12 cellular contexts compared by ENCODE assay signal in the genomic region with DNA sequence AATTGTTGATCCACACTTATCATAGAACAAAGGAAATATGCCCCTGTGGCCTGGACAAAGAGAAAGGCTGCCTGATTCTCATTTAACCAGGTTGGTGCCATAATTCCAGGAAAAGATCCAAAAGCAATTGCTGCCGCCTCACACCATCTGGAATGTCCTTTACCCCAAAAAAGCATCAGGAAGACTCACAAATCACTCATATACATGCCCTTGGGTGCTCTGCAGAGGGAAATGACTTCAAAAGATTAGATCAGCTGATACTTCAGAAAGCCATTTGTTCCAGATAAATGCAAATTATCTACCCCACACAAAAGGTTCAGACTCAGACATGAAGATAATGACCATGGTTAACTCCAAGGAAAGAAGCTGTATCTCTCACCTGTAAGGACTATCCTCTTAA.
DNase-seq lines count a peak whose midpoint lies in the region; ATAC-seq and TF ChIP-seq lines count a peak whose summit lies in the region.
"Had no signal": no experiment of that assay in that cellular context is flagged by ENCODE, and none has a peak within 500 bp of the region (broad histone marks: within the 10 kb centered on the region; RNA-seq: fewer than 3 reads in every experiment).

No MANE protein-coding gene starts in this region.

- peak overlapping the region; percentile 61 for H2AFZ ChIP-seq in Karpas-422 (ENCODE audit: low read length)

- no peaks in the 10 kb centered on the region for H4K20me1 ChIP-seq in Karpas-422 (ENCODE audit: insufficient read depth, low read depth, low read length)
- H4K20me1 ChIP-seq: BLaER1 treated with 17β-estradiol and CSF1 and Interleukin-3, amounts not matched to agents 10 nM and 100 nM had no signal

- H3K9me3 ChIP-seq in Karpas-422 (ENCODE audit: low read length), result no peaks in the 10 kb centered on the region
- no peaks in the 10 kb centered on the region for H3K9me3 ChIP-seq in thyroid gland
- H3K9me3 ChIP-seq: BLaER1 treated with 17β-estradiol and CSF1 and Interleukin-3, amounts not matched to agents 10 nM and 100 nM had no signal

- TF ChIP-seq CTCF in thyroid gland (IDR thresholded peaks at IDR 0.05), result no peak

- no peak overlapping the region for H3K9ac ChIP-seq in Karpas-422 (ENCODE audit: low read length)
- H3K9ac ChIP-seq: BLaER1 treated with 17β-estradiol and CSF1 and Interleukin-3, amounts not matched to agents 10 nM and 100 nM had no signal

- H3K36me3 ChIP-seq in Karpas-422 (ENCODE audit: insufficient read depth, low read length) (no peaks in the 10 kb centered on the region; the same call in 1 of the 2 replicates), thyroid gland (no peaks in the 10 kb centered on the region)
- H3K36me3 ChIP-seq: BLaER1 treated with 17β-estradiol and CSF1 and Interleukin-3, amounts not matched to agents 10 nM and 100 nM had no signal

- no peaks in the 10 kb centered on the region for H3K9me2 ChIP-seq in Karpas-422 (replicated peaks; ENCODE audit: insufficient read depth, low read length)

- no peak overlapping the region for H3K4me2 ChIP-seq in Karpas-422 (ENCODE audit: low read depth, low read length, poor library complexity, severe bottlenecking)

- WGBS in thyroid gland, 2 donors, result 83 to 88% methylated on average over 1 of the region's 1 CpG

- peaks cover 25% of the 10 kb centered on the region for H3K4me1 ChIP-seq in Karpas-422 (ENCODE audit: low read length)
- peaks cover 24 to 28% of the 10 kb centered on the region in 2 donors for H3K4me1 ChIP-seq in thyroid gland

- no peaks in the 10 kb centered on the region for H3K27me3 ChIP-seq in Karpas-422 (ENCODE audit: low read length)
- H3K27me3 ChIP-seq in thyroid gland, result no peaks in the 10 kb centered on the region
- H3K27me3 ChIP-seq: BLaER1 treated with 17β-estradiol and CSF1 and Interleukin-3, amounts not matched to agents 10 nM and 100 nM had no signal

- no peak for DNase-seq in Karpas-422
- DNase-seq in NCI-H1694 treated with DMSO at 0.1 percent for 48 hours (lab: John Stamatoyannopoulos, UW), result peak; percentile 26
- DNase-seq in kidney tubule cell (ENCODE audit: low spot score), result no peak
- DNase-seq in ecto neural progenitor cell (ENCODE audit: low spot score), result no peak
- DNase-seq in thyroid gland, result no peak
- DNase-seq: Calu3; CD8-positive, alpha-beta T cell; GDM1; H9 had no signal

- H3K4me3 ChIP-seq in Karpas-422 (ENCODE audit: low read length) (no peak overlapping the region), thyroid gland (replicated peaks in 1 of 3) (no peak overlapping the region)
- H3K4me3 ChIP-seq: BLaER1 treated with 17β-estradiol and CSF1 and Interleukin-3, amounts not matched to agents 10 nM and 100 nM had no signal

- no peak for ATAC-seq in SK-N-SH treated with all-trans-retinoic acid at 6 μM for 48 hours
- ATAC-seq: CD8-positive, alpha-beta T cell; HepG2 had no signal

- H3K79me2 ChIP-seq in Karpas-422 (ENCODE audit: low read length), result no peaks in the 10 kb centered on the region

- intact Hi-C loops in thyroid gland (cut with DNase I), result no loop called here

- no peak for TF ChIP-seq POLR2A in thyroid gland (IDR thresholded peaks at IDR 0.05)

- no peak overlapping the region for H3K27ac ChIP-seq in Karpas-422 (ENCODE audit: low read length)
- H3K27ac ChIP-seq in thyroid gland, result no peak overlapping the region
- H3K27ac ChIP-seq: BLaER1 treated with 17β-estradiol and CSF1 and Interleukin-3, amounts not matched to agents 10 nM and 100 nM had no signal

TF ChIP-seq in SK-N-SH treated with all-trans-retinoic acid at 6 μM for 48 hours, 23 proteins besides CTCF, POLR2A, EP300 and RAD21:
- TF ChIP-seq TCF4 (CRISPR knock-in tag; IDR thresholded peaks at IDR 0.05; ENCODE audit: borderline replicate concordance) (peak; percentile 81; the same call in 1 of the 2 replicates), ISL1 (CRISPR knock-in tag; IDR thresholded peaks at IDR 0.05) (no peak), SNAI2 (CRISPR knock-in tag; IDR thresholded peaks at IDR 0.05) (no peak), ZFP30 (CRISPR knock-in tag; IDR thresholded peaks at IDR 0.05) (no peak), PPARA (CRISPR knock-in tag; IDR thresholded peaks at IDR 0.05; ENCODE audit: borderline replicate concordance) (no peak), ARNTL (CRISPR knock-in tag; IDR thresholded peaks at IDR 0.05; ENCODE audit: borderline replicate concordance, low read depth) (no peak), BACH2 (CRISPR knock-in tag; IDR thresholded peaks at IDR 0.05; ENCODE audit: borderline replicate concordance) (no peak), ZC3H10 (CRISPR knock-in tag; IDR thresholded peaks at IDR 0.05) (no peak), RARB (CRISPR knock-in tag; IDR thresholded peaks at IDR 0.05) (no peak), ZNF8 (CRISPR knock-in tag; IDR thresholded peaks at IDR 0.05) (0 out of 2 replicates have a peak, but pooled peaks have one; percentile 6)
- TF ChIP-seq, protein P1, sequence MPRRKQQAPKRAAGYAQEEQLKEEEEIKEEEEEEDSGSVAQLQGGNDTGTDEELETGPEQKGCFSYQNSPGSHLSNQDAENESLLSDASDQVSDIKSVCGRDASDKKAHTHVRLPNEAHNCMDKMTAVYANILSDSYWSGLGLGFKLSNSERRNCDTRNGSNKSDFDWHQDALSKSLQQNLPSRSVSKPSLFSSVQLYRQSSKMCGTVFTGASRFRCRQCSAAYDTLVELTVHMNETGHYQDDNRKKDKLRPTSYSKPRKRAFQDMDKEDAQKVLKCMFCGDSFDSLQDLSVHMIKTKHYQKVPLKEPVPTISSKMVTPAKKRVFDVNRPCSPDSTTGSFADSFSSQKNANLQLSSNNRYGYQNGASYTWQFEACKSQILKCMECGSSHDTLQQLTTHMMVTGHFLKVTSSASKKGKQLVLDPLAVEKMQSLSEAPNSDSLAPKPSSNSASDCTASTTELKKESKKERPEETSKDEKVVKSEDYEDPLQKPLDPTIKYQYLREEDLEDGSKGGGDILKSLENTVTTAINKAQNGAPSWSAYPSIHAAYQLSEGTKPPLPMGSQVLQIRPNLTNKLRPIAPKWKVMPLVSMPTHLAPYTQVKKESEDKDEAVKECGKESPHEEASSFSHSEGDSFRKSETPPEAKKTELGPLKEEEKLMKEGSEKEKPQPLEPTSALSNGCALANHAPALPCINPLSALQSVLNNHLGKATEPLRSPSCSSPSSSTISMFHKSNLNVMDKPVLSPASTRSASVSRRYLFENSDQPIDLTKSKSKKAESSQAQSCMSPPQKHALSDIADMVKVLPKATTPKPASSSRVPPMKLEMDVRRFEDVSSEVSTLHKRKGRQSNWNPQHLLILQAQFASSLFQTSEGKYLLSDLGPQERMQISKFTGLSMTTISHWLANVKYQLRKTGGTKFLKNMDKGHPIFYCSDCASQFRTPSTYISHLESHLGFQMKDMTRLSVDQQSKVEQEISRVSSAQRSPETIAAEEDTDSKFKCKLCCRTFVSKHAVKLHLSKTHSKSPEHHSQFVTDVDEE (CRISPR knock-in tag; IDR thresholded peaks at IDR 0.05), result 0 out of 2 replicates have a peak, but pooled peaks have one; percentile 73
- TF ChIP-seq, protein P2, sequence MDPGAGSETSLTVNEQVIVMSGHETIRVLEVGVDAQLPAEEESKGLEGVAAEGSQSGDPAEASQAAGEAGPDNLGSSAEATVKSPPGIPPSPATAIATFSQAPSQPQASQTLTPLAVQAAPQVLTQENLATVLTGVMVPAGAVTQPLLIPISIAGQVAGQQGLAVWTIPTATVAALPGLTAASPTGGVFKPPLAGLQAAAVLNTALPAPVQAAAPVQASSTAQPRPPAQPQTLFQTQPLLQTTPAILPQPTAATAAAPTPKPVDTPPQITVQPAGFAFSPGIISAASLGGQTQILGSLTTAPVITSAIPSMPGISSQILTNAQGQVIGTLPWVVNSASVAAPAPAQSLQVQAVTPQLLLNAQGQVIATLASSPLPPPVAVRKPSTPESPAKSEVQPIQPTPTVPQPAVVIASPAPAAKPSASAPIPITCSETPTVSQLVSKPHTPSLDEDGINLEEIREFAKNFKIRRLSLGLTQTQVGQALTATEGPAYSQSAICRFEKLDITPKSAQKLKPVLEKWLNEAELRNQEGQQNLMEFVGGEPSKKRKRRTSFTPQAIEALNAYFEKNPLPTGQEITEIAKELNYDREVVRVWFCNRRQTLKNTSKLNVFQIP (CRISPR knock-in tag; IDR thresholded peaks at IDR 0.05; ENCODE audit: borderline replicate concordance, low read depth), result no peak
